In the genomic region with DNA sequence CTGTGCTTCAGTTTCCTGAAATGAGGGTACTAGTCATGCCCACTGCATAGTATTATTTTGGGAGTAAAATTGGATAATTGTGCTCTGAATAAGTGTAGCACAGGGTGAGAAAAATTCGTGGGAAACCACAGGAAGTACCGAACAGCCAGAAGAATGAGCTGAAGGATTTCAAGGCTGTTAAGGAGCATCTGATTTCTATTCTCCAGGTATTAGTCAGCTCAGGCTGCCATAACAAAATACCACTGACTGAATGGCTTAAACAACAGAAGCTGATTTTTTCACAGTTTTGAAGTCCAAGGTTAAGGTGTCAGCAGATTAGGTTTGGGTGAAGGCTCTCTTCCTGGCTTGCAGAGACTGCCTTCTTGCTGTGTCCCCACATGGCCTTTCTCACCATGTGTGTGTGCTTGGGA, we compare ENCODE assay signal across 14 cellular contexts. TPM values are rescaled to one million over a fixed set of nuclear protein-coding genes. Genes with fewer than 3 reads are reported as not detected.
DNase-seq lines count a peak whose midpoint lies in the region; ATAC-seq and TF ChIP-seq lines count a peak whose summit lies in the region.
"Had no signal": no experiment of that assay in that cellular context is flagged by ENCODE, and none has a peak within 500 bp of the region (broad histone marks: within the 10 kb centered on the region; RNA-seq: fewer than 3 reads in every experiment).

No MANE protein-coding gene starts in this region.

- DNase-seq in A172 (ENCODE audit: low spot score) (peak; percentile 53), GM23248 (peak; percentile 91), WTC11 (ENCODE audit: low spot score) (no peak), fibroblast of the aortic adventitia (ENCODE audit: low read depth) (peak; percentile 71), NAMALWA (ENCODE audit: low spot score) (no peak)
- DNase-seq in activated T-cell treated with anti-CD3 and anti-CD28 coated beads, Interleukin-2, amount 50 U/mL, for 48 hours, result no peak
- DNase-seq: activated CD4-positive, alpha-beta T cell treated with anti-CD3 and anti-CD28 coated beads, Interleukin-2, amount 10 ng/mL, durations not matched to agents 7 days and 5 days; activated T-cell treated with anti-CD3 and anti-CD28 coated beads, Interleukin-2, amount 50 U/mL, for 24 hours; effector CD8-positive, alpha-beta T cell; kidney; NCI-H1417; psoas muscle had no signal

- no peak overlapping the region for H2AFZ ChIP-seq in GM23248

- H3K27me3 Mint-ChIP-seq in WTC11 (ENCODE audit: low read depth), result no peaks in the 10 kb centered on the region
- H3K27me3 Mint-ChIP-seq: activated CD4-positive, alpha-beta T cell treated with anti-CD3 and anti-CD28 coated beads, Interleukin-2, amount 10 ng/mL, durations not matched to agents 7 days and 5 days had no signal

- WGBS in GM23248 (ENCODE audit: low coverage in 1 of 2, low lambda C conversion rate in 2 of 2, missing lambda C conversion rate in 2 of 2), 2 experiments, result 0 to 7% methylated on average over 2 of the region's 2 CpGs

- CTCF ChIA-PET in WTC11 (lab: Charles Lee), result interaction anchor here (0.7 kb wide), 1 partner anchor 61 kb away, joined by 3 read pairs; no protein-coding TSS in a partner anchor

- peak overlapping the region; percentile 76 for H3K27ac ChIP-seq in GM23248
- H3K27ac ChIP-seq: psoas muscle had no signal

- H3K36me3 ChIP-seq in GM23248 (ENCODE audit: low read depth), result no peaks in the 10 kb centered on the region

- peak overlapping the region; percentile 52 for H3K4me2 ChIP-seq in GM23248 (ENCODE audit: unreplicated experiment)

- H3K9ac ChIP-seq in GM23248, result peak overlapping the region; percentile 13

- no peak; the same call in 1 of the 2 replicates for ATAC-seq in WTC11
- no peak for ATAC-seq in HG02642 (IDR thresholded peaks at IDR 0.05; ENCODE audit: poor library complexity, unreplicated experiment)
- ATAC-seq in HG03571 (IDR thresholded peaks at IDR 0.05; ENCODE audit: unreplicated experiment), result no peak
- ATAC-seq: psoas muscle had no signal

- H3K79me2 ChIP-seq in GM23248 (ENCODE audit: insufficient read depth), result peaks cover 90% of the 10 kb centered on the region

- peaks cover 58% of the 10 kb centered on the region for H3F3A ChIP-seq in GM23248 (ENCODE audit: insufficient read depth)

- H3K9me3 ChIP-seq in GM23248 (ENCODE audit: low read depth), result no peaks in the 10 kb centered on the region
- H3K9me3 ChIP-seq: psoas muscle had no signal

- no peak for TF ChIP-seq CTCF in WTC11 (IDR thresholded peaks at IDR 0.05)
- no peak for TF ChIP-seq CTCF in fibroblast of the aortic adventitia (IDR thresholded peaks at IDR 0.05; ENCODE audit: insufficient read depth, low read length)

- H3K27me3 ChIP-seq in GM23248 (replicated peaks; ENCODE audit: insufficient read depth), result no peaks in the 10 kb centered on the region

- no peaks in the 10 kb centered on the region for H3K9me2 ChIP-seq in GM23248 (ENCODE audit: insufficient read depth)

- no peaks in the 10 kb centered on the region for H3K36me3 Mint-ChIP-seq in WTC11

- H3K27ac Mint-ChIP-seq in WTC11, result peak overlapping the region; percentile 39; the same call in 1 of the 2 replicates
- H3K27ac Mint-ChIP-seq: activated CD4-positive, alpha-beta T cell treated with anti-CD3 and anti-CD28 coated beads, Interleukin-2, amount 10 ng/mL, durations not matched to agents 7 days and 5 days; activated T-cell treated with anti-CD3 and anti-CD28 coated beads, Interleukin-2, amount 50 U/mL, for 24 hours had no signal

- POLR2A ChIA-PET in WTC11 (lab: Charles Lee), result no interaction called here

- no peaks in the 10 kb centered on the region for H3K9me3 Mint-ChIP-seq in WTC11
- H3K9me3 Mint-ChIP-seq: activated CD4-positive, alpha-beta T cell treated with anti-CD3 and anti-CD28 coated beads, Interleukin-2, amount 10 ng/mL, durations not matched to agents 7 days and 5 days; activated T-cell treated with anti-CD3 and anti-CD28 coated beads, Interleukin-2, amount 50 U/mL, for 24 hours had no signal

- in situ Hi-C loops in GM23248 (cut with MboI), result no loop called here

- H3K4me3 Mint-ChIP-seq in WTC11, result no peak overlapping the region
- H3K4me3 Mint-ChIP-seq: activated CD4-positive, alpha-beta T cell treated with anti-CD3 and anti-CD28 coated beads, Interleukin-2, amount 10 ng/mL, durations not matched to agents 7 days and 5 days; activated T-cell treated with anti-CD3 and anti-CD28 coated beads, Interleukin-2, amount 50 U/mL, for 24 hours had no signal

- no peaks in the 10 kb centered on the region for H4K20me1 ChIP-seq in GM23248 (ENCODE audit: insufficient read depth)

- peaks cover 66% of the 10 kb centered on the region for H3K4me1 Mint-ChIP-seq in WTC11
- H3K4me1 Mint-ChIP-seq: activated CD4-positive, alpha-beta T cell treated with anti-CD3 and anti-CD28 coated beads, Interleukin-2, amount 10 ng/mL, durations not matched to agents 7 days and 5 days had no signal

- peaks cover 66% of the 10 kb centered on the region for H3K4me1 ChIP-seq in GM23248 (ENCODE audit: insufficient read depth)

- peak overlapping the region; percentile 24; the same call in 1 of the 2 replicates for H3K4me3 ChIP-seq in GM23248
- H3K4me3 ChIP-seq in fibroblast of the aortic adventitia (ENCODE audit: low read depth, low read length), result no peak overlapping the region
- H3K4me3 ChIP-seq: psoas muscle had no signal

TF ChIP-seq in WTC11, 78 proteins besides CTCF, POLR2A, EP300 and RAD21 (continues in another document):
- TF ChIP-seq E2F4 (CRISPR knock-in tag; IDR thresholded peaks at IDR 0.05; ENCODE audit: borderline replicate concordance, low read depth) (no peak), GTF2I (CRISPR knock-in tag; conservative IDR thresholded peaks at IDR 0.05) (no peak), ZNF219 (CRISPR knock-in tag; IDR thresholded peaks at IDR 0.05; ENCODE audit: borderline replicate concordance) (no peak), TEAD4 (CRISPR knock-in tag; IDR thresholded peaks at IDR 0.05) (no peak), OVOL2 (CRISPR knock-in tag; IDR thresholded peaks at IDR 0.05; ENCODE audit: borderline replicate concordance) (no peak), FOXK1 (CRISPR knock-in tag; IDR thresholded peaks at IDR 0.05) (no peak), E2F1 (CRISPR knock-in tag; IDR thresholded peaks at IDR 0.05) (no peak), PRRX2 (CRISPR knock-in tag; IDR thresholded peaks at IDR 0.05) (no peak), ZBTB43 (CRISPR knock-in tag; IDR thresholded peaks at IDR 0.05) (no peak), SP1 (CRISPR knock-in tag; conservative IDR thresholded peaks at IDR 0.05) (no peak), ELF4 (CRISPR knock-in tag; IDR thresholded peaks at IDR 0.05; ENCODE audit: low read depth) (no peak), ZSCAN18 (CRISPR knock-in tag; IDR thresholded peaks at IDR 0.05) (no peak)
- TF ChIP-seq, protein P1, sequence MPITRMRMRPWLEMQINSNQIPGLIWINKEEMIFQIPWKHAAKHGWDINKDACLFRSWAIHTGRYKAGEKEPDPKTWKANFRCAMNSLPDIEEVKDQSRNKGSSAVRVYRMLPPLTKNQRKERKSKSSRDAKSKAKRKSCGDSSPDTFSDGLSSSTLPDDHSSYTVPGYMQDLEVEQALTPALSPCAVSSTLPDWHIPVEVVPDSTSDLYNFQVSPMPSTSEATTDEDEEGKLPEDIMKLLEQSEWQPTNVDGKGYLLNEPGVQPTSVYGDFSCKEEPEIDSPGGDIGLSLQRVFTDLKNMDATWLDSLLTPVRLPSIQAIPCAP (CRISPR knock-in tag; IDR thresholded peaks at IDR 0.05), result no peak

RNA-seq across cellular contexts. Expression of gene WWC2, which starts 41.9 kb away (rescaled TPM):
- 22.4 and 27.7 TPM in 2 replicates for total RNA-seq in A172 (2014; rRNA removed; shearing (Covaris generic))
- total RNA-seq in GM23248 (2014; rRNA removed; shearing (Covaris generic)), result 31.0 and 33.2 TPM in 2 replicates
- polyA plus RNA-seq in GM23248 (2016; fragmentation: Nextera tagmentation; extraction: Ambion mirVana), result 44.1 and 48.3 TPM in 2 replicates
- total RNA-seq in WTC11 (2021) (126 to 133 TPM (median 133 TPM) in 3 replicates), fibroblast of the aortic adventitia (ENCODE audit: low replicate concordance) (21.5 and 47.0 TPM in 2 replicates)

Comparison
In these comparisons a context has a peak if more than half of its experiments do, and no peak if none do; other contexts are left out.
1. DNase-seq: peak in A172 (single experiment), GM23248 (single experiment) and fibroblast of the aortic adventitia (single experiment); none in WTC11 (single experiment), activated T-cell treated with anti-CD3 and anti-CD28 coated beads, Interleukin-2, amount 50 U/mL, for 48 hours (0 of 2) and NAMALWA (single experiment).